Comparison of ENCODE assay signal across 8 cellular contexts in the genomic region with DNA sequence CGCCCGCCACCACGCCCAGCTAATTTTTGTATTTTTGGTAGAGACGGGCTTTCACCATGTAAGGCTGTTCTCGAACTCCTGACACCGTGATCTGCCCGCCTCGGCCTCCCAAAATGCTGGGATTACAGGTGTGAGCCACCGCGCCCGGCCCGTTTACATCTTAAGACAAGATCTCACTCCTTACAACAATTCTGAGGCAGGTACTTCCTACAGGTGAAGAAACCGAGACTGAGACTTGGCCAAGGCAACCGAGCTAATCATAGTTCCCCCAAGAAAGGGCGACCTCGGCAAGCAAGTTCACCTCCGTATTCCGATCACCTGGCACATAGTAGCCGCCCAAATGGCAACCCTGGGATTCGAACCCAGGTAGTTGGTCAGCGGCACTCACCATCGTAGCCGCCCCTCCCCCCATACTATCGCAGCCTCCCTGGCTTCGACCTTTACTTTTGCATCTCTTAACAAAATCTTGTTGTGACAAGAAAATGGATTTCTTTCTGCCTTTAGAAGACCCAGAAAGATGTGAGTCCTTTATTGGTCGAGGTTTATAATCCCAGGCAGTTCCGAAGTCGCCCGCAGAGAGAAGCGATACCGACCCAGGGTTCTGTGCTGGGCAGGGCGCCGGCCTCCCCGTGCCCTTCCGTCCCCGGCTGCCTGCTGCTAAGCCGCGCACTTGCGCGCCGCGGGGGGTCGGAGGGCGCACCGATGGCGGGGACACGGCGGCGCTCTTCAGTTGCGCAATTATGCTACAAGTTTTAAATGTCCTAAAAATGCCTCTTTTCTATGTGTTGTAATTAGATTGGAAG. TPM values are rescaled to one million over a fixed set of nuclear protein-coding genes. Genes with fewer than 3 reads are reported as not detected.
DNase-seq lines count a peak whose midpoint lies in the region; FAIRE-seq and TF ChIP-seq lines count a peak whose summit lies in the region.

No MANE protein-coding gene starts in this region.

- no peaks in the 10 kb centered on the region for H3K9me1 ChIP-seq in keratinocyte (ENCODE audit: control insufficient read depth, extremely low read depth, insufficient read depth, low read length)

- peaks cover 23% of the 10 kb centered on the region for H3K4me1 Mint-ChIP-seq in T-helper 2 cell treated with Interferon-gamma antibody and Interleukin-4, amounts not matched to agents 5 μg/mL and 100 μg/mL, for 36 hours (ENCODE audit: low read depth)
- peaks cover 35% of the 10 kb centered on the region for H3K4me1 Mint-ChIP-seq in activated naive CD4-positive, alpha-beta T cell treated with anti-CD3 and anti-CD28 coated beads, Interleukin-2, amount 10 ng/mL, durations not matched to agents 7 days and 5 days

- H3K79me2 ChIP-seq in keratinocyte (ENCODE audit: control insufficient read depth, insufficient read depth, low read length): peaks cover 19% of the 10 kb centered on the region

- H3K9me3 ChIP-seq in keratinocyte (ENCODE audit: control insufficient read depth, low read depth, low read length) (no peaks in the 10 kb centered on the region), BE2C (no peaks in the 10 kb centered on the region)

- H3K36me3 ChIP-seq in keratinocyte (ENCODE audit: control insufficient read depth in 2 of 2, extremely low read depth in 1 of 2, insufficient read depth in 2 of 2, low read length in 2 of 2): peaks cover 2 to 5% of the 10 kb centered on the region in 2 experiments
- H3K36me3 ChIP-seq in BE2C: no peaks in the 10 kb centered on the region

- no peak overlapping the region for H3K4me3 ChIP-seq in keratinocyte (ENCODE audit: control insufficient read depth in 2 of 3, extremely low read depth in 1 of 3, insufficient read depth in 2 of 3, low read depth in 1 of 3, low read length in 3 of 3)
- H3K4me3 ChIP-seq in BE2C (ENCODE audit: low read depth, low read length): no peak overlapping the region

- H3K4me3 Mint-ChIP-seq in T-helper 2 cell treated with Interferon-gamma antibody and Interleukin-4, amounts not matched to agents 5 μg/mL and 100 μg/mL, for 36 hours: peak overlapping the region; percentile 83
- H3K4me3 Mint-ChIP-seq in activated naive CD4-positive, alpha-beta T cell treated with anti-CD3 and anti-CD28 coated beads, Interleukin-2, amount 10 ng/mL, durations not matched to agents 7 days and 5 days: peak overlapping the region; percentile 85

- peak overlapping the region; percentile 94 for H3K4me2 ChIP-seq in keratinocyte (ENCODE audit: control insufficient read depth, extremely low read depth, insufficient read depth, low read depth, low read length)

- dilution Hi-C loops in keratinocyte (cut with MboI; ENCODE audit: extremely low pct_ligation_motif_present, low sequenced_read_pairs): loop anchor here (25.0 kb wide), 1 partner anchor 291 kb away; no protein-coding TSS in a partner anchor

- FAIRE-seq in keratinocyte (lab: Jason Lieb, UNC): no peak

- H2AFZ ChIP-seq in keratinocyte (ENCODE audit: control insufficient read depth, low read length): no peak overlapping the region

- H3K4me1 ChIP-seq in keratinocyte (ENCODE audit: control insufficient read depth, extremely low read depth, insufficient read depth, low read length): peaks cover 10% of the 10 kb centered on the region
- H3K4me1 ChIP-seq in BE2C: no peaks in the 10 kb centered on the region

- H3K9ac ChIP-seq in keratinocyte (ENCODE audit: control insufficient read depth, extremely low read depth, insufficient read depth, low read length): no peak overlapping the region

- no peaks in the 10 kb centered on the region for H3K9me3 Mint-ChIP-seq in T-helper 2 cell treated with Interferon-gamma antibody and Interleukin-4, amounts not matched to agents 5 μg/mL and 100 μg/mL, for 36 hours
- H3K9me3 Mint-ChIP-seq in activated naive CD4-positive, alpha-beta T cell treated with anti-CD3 and anti-CD28 coated beads, Interleukin-2, amount 10 ng/mL, durations not matched to agents 7 days and 5 days: no peaks in the 10 kb centered on the region

- H3K27ac Mint-ChIP-seq in T-helper 2 cell treated with Interferon-gamma antibody and Interleukin-4, amounts not matched to agents 5 μg/mL and 100 μg/mL, for 36 hours: no peak overlapping the region
- no peak overlapping the region for H3K27ac Mint-ChIP-seq in activated naive CD4-positive, alpha-beta T cell treated with anti-CD3 and anti-CD28 coated beads, Interleukin-2, amount 10 ng/mL, durations not matched to agents 7 days and 5 days

- no peaks in the 10 kb centered on the region for H3K36me3 Mint-ChIP-seq in T-helper 2 cell treated with Interferon-gamma antibody and Interleukin-4, amounts not matched to agents 5 μg/mL and 100 μg/mL, for 36 hours (ENCODE audit: low read depth)
- H3K36me3 Mint-ChIP-seq in activated naive CD4-positive, alpha-beta T cell treated with anti-CD3 and anti-CD28 coated beads, Interleukin-2, amount 10 ng/mL, durations not matched to agents 7 days and 5 days: no peaks in the 10 kb centered on the region

- no peak for TF ChIP-seq CTCF in keratinocyte (optimal IDR thresholded peaks at IDR 0.05 in 1 of 3, IDR thresholded peaks at IDR 0.05 in 1 of 3, conservative IDR thresholded peaks at IDR 0.05 in 1 of 3; ENCODE audit: extremely low read depth in 1 of 3, insufficient read depth in 2 of 3, low read length in 3 of 3)
- TF ChIP-seq CTCF in BE2C (IDR thresholded peaks at IDR 0.05; ENCODE audit: low read depth, low read length): no peak

- H3K27ac ChIP-seq in keratinocyte (ENCODE audit: control insufficient read depth, insufficient read depth, low read length) (no peak overlapping the region), substantia nigra (ENCODE audit: low read depth, low read length, poor library complexity, severe bottlenecking) (peak overlapping the region; percentile 82)

- CTCF ChIA-PET in activated naive CD4-positive, alpha-beta T cell treated with anti-CD3 and anti-CD28 coated beads, Interleukin-2, amount 10 ng/mL, durations not matched to agents 7 days and 5 days (lab: Charles Lee): interaction anchor here (1.2 kb wide), 1 partner anchor 200 kb away, joined by 3 read pairs; no protein-coding TSS in a partner anchor

- peaks cover 2% of the 10 kb centered on the region for H4K20me1 ChIP-seq in keratinocyte (ENCODE audit: control insufficient read depth, extremely low read depth, insufficient read depth, low read length)

- peaks cover 53% of the 10 kb centered on the region for H3K27me3 Mint-ChIP-seq in T-helper 2 cell treated with Interferon-gamma antibody and Interleukin-4, amounts not matched to agents 5 μg/mL and 100 μg/mL, for 36 hours (ENCODE audit: low read depth)
- peaks cover 73% of the 10 kb centered on the region for H3K27me3 Mint-ChIP-seq in activated naive CD4-positive, alpha-beta T cell treated with anti-CD3 and anti-CD28 coated beads, Interleukin-2, amount 10 ng/mL, durations not matched to agents 7 days and 5 days

- no peak for DNase-seq in T-helper 2 cell treated with Interferon-gamma antibody and Interleukin-4, amounts not matched to agents 5 μg/mL and 100 μg/mL, for 36 hours (ENCODE audit: low spot score)
- no peak for DNase-seq in T-helper 2 cell
- DNase-seq in activated naive CD4-positive, alpha-beta T cell treated with anti-CD3 and anti-CD28 coated beads, Interleukin-2, amount 10 ng/mL, durations not matched to agents 7 days and 5 days: peak; percentile 23
- DNase-seq in keratinocyte (ENCODE audit: low read depth, low spot score): no peak
- DNase-seq in substantia nigra (lab: John Stamatoyannopoulos, UW): peak in 3 of 49 donors; percentile 8 to 19 (median 15)
- DNase-seq in BE2C: no peak
- DNase-seq in cerebellum (ENCODE audit: low spot score): no peak
- no peak for DNase-seq in NCI-H1048 (lab: John Stamatoyannopoulos, UW)

- H3K27me3 ChIP-seq in keratinocyte (ENCODE audit: control insufficient read depth, extremely low read depth, insufficient read depth, low read length): no peaks in the 10 kb centered on the region
- no peaks in the 10 kb centered on the region for H3K27me3 ChIP-seq in BE2C

RNA-seq across cellular contexts. Expression of a gene that starts 1.1 kb away (rescaled TPM):
- polyA plus RNA-seq in keratinocyte: 1.6 to 2.4 TPM (median 2.1 TPM) in 3 replicates
- polyA plus RNA-seq in keratinocyte (2011; ENCODE audit: low read depth): 1.9 TPM
- polyA plus RNA-seq in keratinocyte (2011; cell fraction: cytosol; rRNA removed): 1.6 and 2.0 TPM in 2 replicates
- polyA plus RNA-seq in keratinocyte (2011; cell fraction: nucleus; rRNA removed): 5.8 and 5.9 TPM in 2 replicates
- polyA plus RNA-seq in keratinocyte (2012; ENCODE audit: low replicate concordance): 2.7 and 3.3 TPM in 2 replicates
- polyA minus RNA-seq in keratinocyte: 3.0 to 4.2 TPM (median 3.5 TPM) in 3 replicates
- polyA minus RNA-seq in keratinocyte (2011; cell fraction: cytosol; rRNA and poly(A)+ RNA removed): 7.1 TPM
- 10.4 and 13.7 TPM in 2 replicates for polyA minus RNA-seq in keratinocyte (2011; cell fraction: nucleus; rRNA and poly(A)+ RNA removed)
- 0.85 TPM for polyA plus RNA-seq in BE2C (2012; ENCODE audit: insufficient read depth, insufficient read length, low read depth)
- 0.64 TPM for total RNA-seq in cerebellum

RNA-seq across cellular contexts. Expression of a gene that starts 59.4 kb away (rescaled TPM):
- polyA plus RNA-seq in keratinocyte: 15.5 to 29.9 TPM (median 19.4 TPM) in 3 replicates
- polyA plus RNA-seq in keratinocyte (2011; ENCODE audit: low read depth): 4.8 TPM
- polyA plus RNA-seq in keratinocyte (2011; cell fraction: cytosol; rRNA removed): 18.3 and 41.5 TPM in 2 replicates
- 18.6 and 20.0 TPM in 2 replicates for polyA plus RNA-seq in keratinocyte (2011; cell fraction: nucleus; rRNA removed)
- polyA plus RNA-seq in keratinocyte (2012; ENCODE audit: low replicate concordance): 7.9 and 24.3 TPM in 2 replicates
- polyA minus RNA-seq in keratinocyte: 4.0 to 27.5 TPM (median 15.9 TPM) in 3 replicates
- polyA minus RNA-seq in keratinocyte (2011; cell fraction: cytosol; rRNA and poly(A)+ RNA removed): 22.3 TPM
- polyA minus RNA-seq in keratinocyte (2011; cell fraction: nucleus; rRNA and poly(A)+ RNA removed): 8.4 and 16.0 TPM in 2 replicates
- polyA plus RNA-seq in BE2C (2012; ENCODE audit: insufficient read depth, insufficient read length, low read depth): 6.1 TPM
- 19.0 TPM for total RNA-seq in cerebellum
